27 cellular contexts compared by ENCODE assay signal in genomic region chr3:47855461-47856383, GRCh38. TPM values are rescaled to one million over a fixed set of nuclear protein-coding genes. Genes with fewer than 3 reads are reported as not detected.
A peak's percentile ranks its signal among the peaks of the same experiment; 100 is the strongest.
DNase-seq lines count a peak whose midpoint lies in the region; ATAC-seq and TF ChIP-seq lines count a peak whose summit lies in the region.
"Had no signal": no experiment of that assay in that cellular context is flagged by ENCODE, and none has a peak within 500 bp of the region (broad histone marks: within the 10 kb centered on the region; RNA-seq: fewer than 3 reads in every experiment).

No MANE protein-coding gene starts in this region.

- no peaks in the 10 kb centered on the region for H3K27me3 ChIP-seq in right atrium auricular region
- no peaks in the 10 kb centered on the region for H3K27me3 ChIP-seq in osteoblast (ENCODE audit: insufficient read depth, low read length)
- H3K27me3 ChIP-seq in aorta (ENCODE audit: control insufficient read depth in 1 of 2, insufficient read depth in 2 of 2, low read length in 1 of 2), result no peaks in the 10 kb centered on the region
- H3K27me3 ChIP-seq: BLaER1, neural progenitor cell had no signal

- peaks cover 6% of the 10 kb centered on the region for H4K20me1 ChIP-seq in osteoblast (ENCODE audit: insufficient read depth, low read length)

- no peaks in the 10 kb centered on the region for H3K9me3 Mint-ChIP-seq in brain
- H3K9me3 Mint-ChIP-seq: activated B cell treated with CpG ODN at 0.5 μM for 24 hours; activated naive CD8-positive, alpha-beta T cell treated with anti-CD3 and anti-CD28 coated beads, Interleukin-2, amount 10 ng/mL, durations not matched to agents 7 days and 5 days had no signal

- H3K4me3 ChIP-seq in right atrium auricular region, result no peak overlapping the region
- no peak overlapping the region for H3K4me3 ChIP-seq in osteoblast (ENCODE audit: insufficient read depth, low read length)
- no peak overlapping the region for H3K4me3 ChIP-seq in aorta (ENCODE audit: low read length in 2 of 2)
- H3K4me3 ChIP-seq: BLaER1, lung, mucosa of descending colon, neural progenitor cell had no signal

- peaks cover 2% of the 10 kb centered on the region for H3K27me3 Mint-ChIP-seq in brain
- H3K27me3 Mint-ChIP-seq: activated B cell treated with CpG ODN at 0.5 μM for 24 hours; activated naive CD8-positive, alpha-beta T cell treated with anti-CD3 and anti-CD28 coated beads, Interleukin-2, amount 10 ng/mL, durations not matched to agents 7 days and 5 days had no signal

- H3K4me2 ChIP-seq in osteoblast (ENCODE audit: insufficient read depth, low read length), result no peak overlapping the region
- H3K4me2 ChIP-seq: BLaER1, neural progenitor cell had no signal

- TF ChIP-seq CTCF in right atrium auricular region (IDR thresholded peaks at IDR 0.05) (no peak), brain (conservative IDR thresholded peaks at IDR 0.05) (no peak), osteoblast (IDR thresholded peaks at IDR 0.05; ENCODE audit: extremely low read depth, low read depth, low read length) (no peak)

- H3K36me3 ChIP-seq in right atrium auricular region, result peaks cover 95% of the 10 kb centered on the region
- peaks cover 80% of the 10 kb centered on the region for H3K36me3 ChIP-seq in osteoblast (ENCODE audit: insufficient read depth, low read length)
- peaks cover 0 to 4% of the 10 kb centered on the region in 2 donors for H3K36me3 ChIP-seq in aorta (ENCODE audit: control insufficient read depth in 1 of 2, insufficient read depth in 2 of 2, low read length in 1 of 2)
- H3K36me3 ChIP-seq: neural progenitor cell had no signal

- WGBS in aorta, 2 donors, result 73 to 76% methylated on average over 21 of the region's 21 CpGs

- DNase-seq in left ventricle myocardium superior (no peak), right atrium auricular region (ENCODE audit: low spot score) (no peak), osteoblast (ENCODE audit: insufficient read length, low spot score, missing footprints) (peak; percentile 59), aorta (peak in 1 of 2 donors; percentile 74), NCI-H2227 (lab: John Stamatoyannopoulos, UW; ENCODE audit: unreplicated experiment) (no peak)
- DNase-seq: ACHN; activated B cell treated with CpG ODN at 0.5 μM for 24 hours; activated CD4-positive, alpha-beta T cell treated with anti-CD3 and anti-CD28 coated beads, Interleukin-2, amount 50 U/mL, for 48 hours; activated gamma-delta T cell; activated naive CD8-positive, alpha-beta T cell treated with anti-CD3 and anti-CD28 coated beads, Interleukin-2, amount 10 ng/mL, durations not matched to agents 7 days and 5 days; COR-L47; effector memory CD4-positive, alpha-beta T cell; IMR-90; mucosa of descending colon; NCI-H1048; NCI-H187; NCI-H526; SIG-M5; small intestine; stimulated activated CD4-positive, alpha-beta T cell treated with anti-CD3 and anti-CD28 coated beads, Interleukin-1b, Interleukin-23, amount 100 ng/mL, for 48 hours; stimulated activated CD8-positive, alpha-beta memory T cell treated with anti-CD3 and anti-CD28 coated beads, Interleukin-4, amount 100 ng/mL, for 48 hours had no signal

- H3K9me3 ChIP-seq in right atrium auricular region (no peaks in the 10 kb centered on the region), osteoblast (ENCODE audit: low read depth, low read length) (no peaks in the 10 kb centered on the region), aorta (ENCODE audit: control insufficient read depth, low read length) (no peaks in the 10 kb centered on the region)
- H3K9me3 ChIP-seq: BLaER1, mucosa of descending colon had no signal

- no peak overlapping the region for H2AFZ ChIP-seq in osteoblast (ENCODE audit: low read length)
- H2AFZ ChIP-seq: neural progenitor cell had no signal

- H3K4me1 Mint-ChIP-seq in brain, result no peaks in the 10 kb centered on the region
- H3K4me1 Mint-ChIP-seq: activated naive CD8-positive, alpha-beta T cell treated with anti-CD3 and anti-CD28 coated beads, Interleukin-2, amount 10 ng/mL, durations not matched to agents 7 days and 5 days had no signal

- H3K36me3 Mint-ChIP-seq in brain, result peaks cover 71% of the 10 kb centered on the region

- no peaks in the 10 kb centered on the region for H3K79me2 ChIP-seq in osteoblast (ENCODE audit: insufficient read depth, low read length)

- H3K27ac ChIP-seq in right atrium auricular region, result no peak overlapping the region
- H3K27ac ChIP-seq in osteoblast (ENCODE audit: low read depth, low read length), result no peak overlapping the region
- H3K27ac ChIP-seq in aorta (ENCODE audit: low read depth in 1 of 2, low read length in 2 of 2), result no peak overlapping the region
- H3K27ac ChIP-seq: BLaER1, neural progenitor cell had no signal

- ATAC-seq in left ventricle myocardium superior (peak; percentile 2), aorta (ENCODE audit: low FRiP score) (peak; percentile 47), GM19397 (IDR thresholded peaks at IDR 0.05; ENCODE audit: unreplicated experiment) (no peak), SK-N-SH treated with all-trans-retinoic acid at 6 μM for 48 hours (no peak)
- ATAC-seq: mucosa of descending colon had no signal

- H3K4me1 ChIP-seq in right atrium auricular region (no peaks in the 10 kb centered on the region), osteoblast (ENCODE audit: insufficient read depth, low read length) (no peaks in the 10 kb centered on the region), aorta (ENCODE audit: control insufficient read depth in 1 of 2, insufficient read depth in 2 of 2, low read length in 2 of 2) (no peaks in the 10 kb centered on the region)
- H3K4me1 ChIP-seq: neural progenitor cell had no signal

- intact Hi-C loops in left ventricle myocardium superior (cut with micrococcal nuclease) (no loop called here), aorta (cut with DNase I) (no loop called here)

- no peak overlapping the region for H3K4me3 Mint-ChIP-seq in brain
- H3K4me3 Mint-ChIP-seq: activated B cell treated with CpG ODN at 0.5 μM for 24 hours; activated naive CD8-positive, alpha-beta T cell treated with anti-CD3 and anti-CD28 coated beads, Interleukin-2, amount 10 ng/mL, durations not matched to agents 7 days and 5 days; neural progenitor cell had no signal

- H3K27ac Mint-ChIP-seq in brain, result peak overlapping the region in 3 of 5 experiments; percentile 22 to 66 (median 53)
- H3K27ac Mint-ChIP-seq: activated B cell treated with CpG ODN at 0.5 μM for 24 hours; activated naive CD8-positive, alpha-beta T cell treated with anti-CD3 and anti-CD28 coated beads, Interleukin-2, amount 10 ng/mL, durations not matched to agents 7 days and 5 days; neural progenitor cell had no signal

TF ChIP-seq in SK-N-SH treated with all-trans-retinoic acid at 6 μM for 48 hours, 23 proteins besides CTCF, POLR2A, EP300 and RAD21:
- no peak for TF ChIP-seq PATZ1 (CRISPR knock-in tag; IDR thresholded peaks at IDR 0.05; ENCODE audit: borderline replicate concordance)
- no peak for TF ChIP-seq PPARA (CRISPR knock-in tag; IDR thresholded peaks at IDR 0.05; ENCODE audit: borderline replicate concordance)
- TF ChIP-seq OSR1 (CRISPR knock-in tag; IDR thresholded peaks at IDR 0.05), result no peak
- no peak for TF ChIP-seq TCF4 (CRISPR knock-in tag; IDR thresholded peaks at IDR 0.05; ENCODE audit: borderline replicate concordance)
- TF ChIP-seq ARNTL (CRISPR knock-in tag; IDR thresholded peaks at IDR 0.05; ENCODE audit: borderline replicate concordance, low read depth), result no peak

RNA-seq across cellular contexts. Expression of gene DHX30, which starts 52.8 kb away (rescaled TPM):
- total RNA-seq in left ventricle myocardium superior, result 49.0 TPM
- total RNA-seq in right atrium auricular region, result 10 to 100 TPM; 47.9 to 57.6 TPM
- polyA plus RNA-seq in brain (ENCODE audit: insufficient read depth, low read depth, low replicate concordance), result 55.1 TPM
- 56.6 and 59.4 TPM in 2 replicates for total RNA-seq in osteoblast
- total RNA-seq in aorta, result 10 to 100 TPM; 47.6 to 53.6 TPM
- polyA plus RNA-seq in aorta, result 10 to 100 TPM; 12.8 to 54.2 TPM

Comparison
In these comparisons a context has a peak if more than half of its experiments do, and no peak if none do; other contexts are left out.
1. ATAC-seq: peak in left ventricle myocardium superior (single experiment) and aorta (single experiment); none in GM19397 (single experiment) and SK-N-SH treated with all-trans-retinoic acid at 6 μM for 48 hours (single experiment).